1 cellular context compared by ENCODE assay signal in the genomic region with DNA sequence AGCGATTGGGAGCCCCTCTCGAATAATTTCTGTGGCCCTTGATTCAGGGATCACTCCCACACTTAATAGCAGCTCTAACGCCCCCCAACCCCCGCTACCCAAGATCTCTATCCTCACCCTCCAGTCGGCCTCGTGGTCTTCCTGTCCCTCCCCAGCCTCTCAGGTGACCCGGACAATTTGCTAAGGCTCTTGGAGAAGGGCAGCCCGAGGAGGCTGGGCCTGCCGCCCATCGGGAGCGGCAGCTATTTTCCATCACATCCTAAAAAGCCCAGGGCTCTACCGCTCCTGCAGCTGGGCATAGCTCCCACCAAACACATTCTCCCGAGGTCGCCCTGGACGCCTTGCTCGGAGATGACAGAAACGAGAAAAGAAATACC.
TF ChIP-seq lines count a peak whose summit lies in the region.

No MANE protein-coding gene starts in this region.

TF ChIP-seq in GM12878, 131 proteins besides CTCF, POLR2A, EP300 and RAD21:
- TF ChIP-seq MLLT1 (IDR thresholded peaks at IDR 0.05) = no peak
- TF ChIP-seq, protein P1, sequence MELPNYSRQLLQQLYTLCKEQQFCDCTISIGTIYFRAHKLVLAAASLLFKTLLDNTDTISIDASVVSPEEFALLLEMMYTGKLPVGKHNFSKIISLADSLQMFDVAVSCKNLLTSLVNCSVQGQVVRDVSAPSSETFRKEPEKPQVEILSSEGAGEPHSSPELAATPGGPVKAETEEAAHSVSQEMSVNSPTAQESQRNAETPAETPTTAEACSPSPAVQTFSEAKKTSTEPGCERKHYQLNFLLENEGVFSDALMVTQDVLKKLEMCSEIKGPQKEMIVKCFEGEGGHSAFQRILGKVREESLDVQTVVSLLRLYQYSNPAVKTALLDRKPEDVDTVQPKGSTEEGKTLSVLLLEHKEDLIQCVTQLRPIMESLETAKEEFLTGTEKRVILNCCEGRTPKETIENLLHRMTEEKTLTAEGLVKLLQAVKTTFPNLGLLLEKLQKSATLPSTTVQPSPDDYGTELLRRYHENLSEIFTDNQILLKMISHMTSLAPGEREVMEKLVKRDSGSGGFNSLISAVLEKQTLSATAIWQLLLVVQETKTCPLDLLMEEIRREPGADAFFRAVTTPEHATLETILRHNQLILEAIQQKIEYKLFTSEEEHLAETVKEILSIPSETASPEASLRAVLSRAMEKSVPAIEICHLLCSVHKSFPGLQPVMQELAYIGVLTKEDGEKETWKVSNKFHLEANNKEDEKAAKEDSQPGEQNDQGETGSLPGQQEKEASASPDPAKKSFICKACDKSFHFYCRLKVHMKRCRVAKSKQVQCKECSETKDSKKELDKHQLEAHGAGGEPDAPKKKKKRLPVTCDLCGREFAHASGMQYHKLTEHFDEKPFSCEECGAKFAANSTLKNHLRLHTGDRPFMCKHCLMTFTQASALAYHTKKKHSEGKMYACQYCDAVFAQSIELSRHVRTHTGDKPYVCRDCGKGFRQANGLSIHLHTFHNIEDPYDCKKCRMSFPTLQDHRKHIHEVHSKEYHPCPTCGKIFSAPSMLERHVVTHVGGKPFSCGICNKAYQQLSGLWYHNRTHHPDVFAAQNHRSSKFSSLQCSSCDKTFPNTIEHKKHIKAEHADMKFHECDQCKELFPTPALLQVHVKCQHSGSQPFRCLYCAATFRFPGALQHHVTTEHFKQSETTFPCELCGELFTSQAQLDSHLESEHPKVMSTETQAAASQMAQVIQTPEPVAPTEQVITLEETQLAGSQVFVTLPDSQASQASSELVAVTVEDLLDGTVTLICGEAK (IDR thresholded peaks at IDR 0.05; ENCODE audit: borderline replicate concordance) = 0 out of 2 replicates have a peak, but pooled peaks have one; percentile 34
